ENCODE assay signal across 35 cellular contexts in the genomic region with DNA sequence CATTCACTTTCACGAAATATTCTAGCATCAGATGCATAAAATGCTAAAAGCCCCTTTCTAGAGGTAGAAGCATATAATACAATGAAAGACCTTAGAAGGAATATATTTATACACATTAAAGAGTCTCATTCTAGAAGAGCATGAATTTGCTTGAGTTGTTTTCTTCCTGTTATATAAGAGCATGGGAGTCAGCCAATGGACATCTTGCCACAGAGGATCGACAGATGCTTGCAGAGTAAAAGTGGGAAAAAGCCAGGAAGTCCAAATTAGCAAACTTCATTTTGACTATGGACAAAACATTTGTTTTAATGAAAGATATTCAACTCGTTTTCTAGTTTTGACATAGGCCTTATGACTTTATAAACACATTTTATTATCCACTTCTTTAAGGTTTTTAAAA. TPM values are rescaled to one million over a fixed set of nuclear protein-coding genes. Genes with fewer than 3 reads are reported as not detected.
"Had no signal": no experiment of that assay in that cellular context is flagged by ENCODE, and none has a peak within 500 bp of the region (broad histone marks: within the 10 kb centered on the region; RNA-seq: fewer than 3 reads in every experiment).

No MANE protein-coding gene starts in this region.

- H3K9me3 ChIP-seq: neutrophil, right atrium auricular region, right lobe of liver, testis, thyroid gland, transverse colon, upper lobe of left lung, vagina had no signal

- H3K4me3 ChIP-seq: left ventricle myocardium inferior, lung, neural progenitor cell, right atrium auricular region, right lobe of liver, smooth muscle cell, testis, thyroid gland, transverse colon, upper lobe of left lung, vagina had no signal

- H3K9me3 Mint-ChIP-seq: mesothelial cell of epicardium had no signal

- H3K27ac ChIP-seq: left ventricle myocardium inferior, neural progenitor cell, neutrophil, parathyroid adenoma, right atrium auricular region, right lobe of liver, testis, thyroid gland, transverse colon, upper lobe of left lung, vagina had no signal

- H3K27ac Mint-ChIP-seq: immature natural killer cell; mesothelial cell of epicardium; naive B cell; natural killer cell; nephron progenitor cell; neural progenitor cell; progenitor cell of endocrine pancreas; stimulated activated memory B cell treated with anti-CD40 and anti-IgM and Interleukin-4, amounts not matched to agents 10 μg/mL and 1 μg/mL and 100 μg/mL, for 72 hours; stimulated activated naive CD8-positive, alpha-beta T cell treated with anti-CD3 and anti-CD28 coated beads, Interleukin-15, amount 100 ng/mL, for 72 hours had no signal

- H3K27me3 Mint-ChIP-seq: progenitor cell of endocrine pancreas; stimulated activated memory B cell treated with anti-CD40 and anti-IgM and Interleukin-4, amounts not matched to agents 10 μg/mL and 1 μg/mL and 100 μg/mL, for 72 hours; stimulated activated naive CD8-positive, alpha-beta T cell treated with anti-CD3 and anti-CD28 coated beads, Interleukin-15, amount 100 ng/mL, for 72 hours had no signal

- H3K4me1 ChIP-seq: left ventricle myocardium inferior, neural progenitor cell, parathyroid adenoma, right atrium auricular region, right lobe of liver, testis, thyroid gland, transverse colon, upper lobe of left lung, vagina had no signal

- H3K4me1 Mint-ChIP-seq: immature natural killer cell; mesothelial cell of epicardium; naive B cell; natural killer cell; stimulated activated memory B cell treated with anti-CD40 and anti-IgM and Interleukin-4, amounts not matched to agents 10 μg/mL and 1 μg/mL and 100 μg/mL, for 72 hours; stimulated activated naive CD8-positive, alpha-beta T cell treated with anti-CD3 and anti-CD28 coated beads, Interleukin-15, amount 100 ng/mL, for 72 hours had no signal

- H3K36me3 ChIP-seq: left ventricle myocardium inferior, neural progenitor cell, neutrophil, right atrium auricular region, right lobe of liver, thyroid gland, transverse colon, upper lobe of left lung, vagina had no signal

- H3K36me3 Mint-ChIP-seq: immature natural killer cell; mesothelial cell of epicardium; naive B cell; natural killer cell; neural progenitor cell; stimulated activated memory B cell treated with anti-CD40 and anti-IgM and Interleukin-4, amounts not matched to agents 10 μg/mL and 1 μg/mL and 100 μg/mL, for 72 hours had no signal

- H3K4me3 Mint-ChIP-seq: immature natural killer cell; mesothelial cell of epicardium; naive B cell; natural killer cell; nephron progenitor cell; neural progenitor cell; stimulated activated memory B cell treated with anti-CD40 and anti-IgM and Interleukin-4, amounts not matched to agents 10 μg/mL and 1 μg/mL and 100 μg/mL, for 72 hours; stimulated activated naive CD8-positive, alpha-beta T cell treated with anti-CD3 and anti-CD28 coated beads, Interleukin-15, amount 100 ng/mL, for 72 hours had no signal

- H3K27me3 ChIP-seq: neural progenitor cell, neutrophil, right atrium auricular region, right lobe of liver, testis, thyroid gland, transverse colon, upper lobe of left lung, vagina had no signal

- DNase-seq: hypothalamus; immature natural killer cell; islet precursor cell; left ventricle myocardium inferior; mesendoderm; naive B cell; natural killer cell; nephron progenitor cell; occipital lobe; right lobe of liver; stimulated activated CD4-positive, alpha-beta T cell treated with anti-CD3 and anti-CD28 coated beads, Interleukin-1b, Interleukin-23, amount 100 ng/mL, for 48 hours; stimulated activated CD4-positive, alpha-beta T cell treated with anti-CD3 and anti-CD28 coated beads, Interleukin-2, amount 100 ng/mL, for 48 hours; stimulated activated CD4-positive, alpha-beta T cell treated with anti-CD3 and anti-CD28 coated beads, Interleukin-4, amount 100 ng/mL, for 4 hours; stimulated activated CD8-positive, alpha-beta memory T cell treated with anti-CD3 and anti-CD28 coated beads, Interleukin-4, amount 100 ng/mL, for 48 hours; stimulated activated naive CD4-positive, alpha-beta T cell treated with Interleukin-2 at 50 U/mL for 16 hours; stimulated activated naive CD8-positive, alpha-beta T cell treated with anti-CD3 and anti-CD28 coated beads, Interleukin-15, amount 100 ng/mL, for 72 hours; testis; thyroid gland; transverse colon; upper lobe of left lung had no signal

RNA-seq across cellular contexts. Expression of gene RIPPLY2, which starts 44.2 kb away (rescaled TPM):
- total RNA-seq: kidney epithelial cell, left ventricle myocardium inferior, lower leg skin, lung, mesothelial cell of epicardium, natural killer cell, osteocyte, progenitor cell of endocrine pancreas, pulmonary artery endothelial cell, renal cortical epithelial cell, right atrium auricular region, right lobe of liver, smooth muscle cell, thyroid gland, transverse colon, upper lobe of left lung, vagina had no signal
- polyA plus RNA-seq: immature natural killer cell, smooth muscle cell had no signal
